8 cellular contexts compared by ENCODE assay signal in genomic region chr17:59827721-59828477, GRCh38.
DNase-seq lines count a peak whose midpoint lies in the region; ATAC-seq and TF ChIP-seq lines count a peak whose summit lies in the region.

No MANE protein-coding gene starts in this region.

- WGBS in right lobe of liver (ENCODE audit: insufficient coverage, low coverage, low lambda C conversion rate, missing lambda C conversion rate): 70% methylated on average over 4 of the region's 5 CpGs

- intact Hi-C loops in right lobe of liver (cut with DNase I): no loop called here

- no peaks in the 10 kb centered on the region for H3K9me3 ChIP-seq in right lobe of liver

- peak overlapping the region; percentile 86 for H3K4me3 Mint-ChIP-seq in T-helper 2 cell treated with Interferon-gamma antibody and Interleukin-4, amounts not matched to agents 5 μg/mL and 100 μg/mL, for 36 hours

- no peak overlapping the region for H3K4me3 ChIP-seq in right lobe of liver

- peaks cover 0 to 22% (median 2%) of the 10 kb centered on the region in 4 donors for H3K4me1 ChIP-seq in right lobe of liver

- DNase-seq in stimulated activated CD4-positive, alpha-beta T cell treated with anti-CD3 and anti-CD28 coated beads, Interleukin-4, amount 100 ng/mL, for 24 hours: peak; percentile 28
- DNase-seq in stimulated activated CD4-positive, alpha-beta T cell treated with anti-CD3 and anti-CD28 coated beads, Interleukin-1b, Interleukin-23, amount 100 ng/mL, for 48 hours: no peak
- no peak for DNase-seq in T-helper 2 cell treated with Interferon-gamma antibody and Interleukin-4, amounts not matched to agents 5 μg/mL and 100 μg/mL, for 36 hours (ENCODE audit: low spot score)
- no peak for DNase-seq in right lobe of liver
- DNase-seq in OCI-M2 (lab: John Stamatoyannopoulos, UW; ENCODE audit: unreplicated experiment): no peak
- no peak for DNase-seq in inferior parietal cortex (ENCODE audit: extremely low spot score)

- H3K9me3 Mint-ChIP-seq in T-helper 2 cell treated with Interferon-gamma antibody and Interleukin-4, amounts not matched to agents 5 μg/mL and 100 μg/mL, for 36 hours: no peaks in the 10 kb centered on the region

- H3K27ac ChIP-seq in right lobe of liver: peak overlapping the region; percentile 70 to 90 (median 82)

- no peaks in the 10 kb centered on the region for H3K27me3 Mint-ChIP-seq in T-helper 2 cell treated with Interferon-gamma antibody and Interleukin-4, amounts not matched to agents 5 μg/mL and 100 μg/mL, for 36 hours (ENCODE audit: low read depth)

- peaks cover 60% of the 10 kb centered on the region for H3K4me1 Mint-ChIP-seq in T-helper 2 cell treated with Interferon-gamma antibody and Interleukin-4, amounts not matched to agents 5 μg/mL and 100 μg/mL, for 36 hours (ENCODE audit: low read depth)

- TF ChIP-seq CTCF in right lobe of liver (IDR thresholded peaks at IDR 0.05): no peak

- H3K27me3 ChIP-seq in right lobe of liver: no peaks in the 10 kb centered on the region

- H3K36me3 ChIP-seq in right lobe of liver: peaks cover 0 to 2% (median under 1%) of the 10 kb centered on the region in 4 donors

- TF ChIP-seq POLR2A in right lobe of liver (IDR thresholded peaks at IDR 0.05): peak; percentile 59

- H3K27ac Mint-ChIP-seq in T-helper 2 cell treated with Interferon-gamma antibody and Interleukin-4, amounts not matched to agents 5 μg/mL and 100 μg/mL, for 36 hours: peak overlapping the region; percentile 96

- ATAC-seq in right lobe of liver: peak in 3 of 4 donors; percentile 7 to 34 (median 33)
- no peak for ATAC-seq in GM21515 (IDR thresholded peaks at IDR 0.05; ENCODE audit: unreplicated experiment)
- ATAC-seq in HG03095 (IDR thresholded peaks at IDR 0.05; ENCODE audit: unreplicated experiment): no peak

- peaks cover 27% of the 10 kb centered on the region for H3K36me3 Mint-ChIP-seq in T-helper 2 cell treated with Interferon-gamma antibody and Interleukin-4, amounts not matched to agents 5 μg/mL and 100 μg/mL, for 36 hours (ENCODE audit: low read depth)

Comparison
In these comparisons a context has a peak if more than half of its experiments do, and no peak if none do; other contexts are left out.
1. ATAC-seq: peak in right lobe of liver (3 of 4); none in GM21515 (single experiment) and HG03095 (single experiment).